In genomic region chr14:103185051-103186027, GRCh38 we compare ENCODE assay signal across 8 cellular contexts.
DNase-seq lines count a peak whose midpoint lies in the region; ATAC-seq and TF ChIP-seq lines count a peak whose summit lies in the region.

No MANE protein-coding gene starts in this region.

- H3K27me3 ChIP-seq in WERI-Rb-1 (ENCODE audit: insufficient read depth, low read depth, severe bottlenecking) = no peaks in the 10 kb centered on the region
- peaks cover 19% of the 10 kb centered on the region for H3K27me3 ChIP-seq in kidney epithelial cell (ENCODE audit: control insufficient read depth, insufficient read depth, low read length)

- H3K27ac ChIP-seq in WERI-Rb-1 = 0 out of 2 replicates have a peak overlapping the region, but pooled peaks have one; percentile 19

- peaks cover 12% of the 10 kb centered on the region for H3K9me3 ChIP-seq in WERI-Rb-1 (ENCODE audit: severe bottlenecking)

- no peak for ATAC-seq in HG03159 (IDR thresholded peaks at IDR 0.05; ENCODE audit: unreplicated experiment)

- H3K4me3 ChIP-seq in WERI-Rb-1 (ENCODE audit: low read depth, low read length) (no peak overlapping the region), kidney epithelial cell (ENCODE audit: low read depth, low read length) (no peak overlapping the region)

- peak; percentile 29 for DNase-seq in GM03348 (ENCODE audit: low spot score)
- peak; percentile 65 for DNase-seq in NAMALWA (ENCODE audit: low spot score)
- no peak for DNase-seq in WERI-Rb-1
- DNase-seq in kidney epithelial cell (ENCODE audit: low read depth) = no peak
- DNase-seq in NCI-H187 treated with DMSO at 0.1 percent for 48 hours (lab: John Stamatoyannopoulos, UW) = no peak
- DNase-seq in activated gamma-delta T cell (lab: John Stamatoyannopoulos, UW) = no peak
- DNase-seq in T-helper 9 cell = no peak

- TF ChIP-seq CTCF in WERI-Rb-1 (IDR thresholded peaks at IDR 0.05; ENCODE audit: low read depth, low read length) (no peak), kidney epithelial cell (IDR thresholded peaks at IDR 0.05; ENCODE audit: insufficient read depth, low read length, poor library complexity, severe bottlenecking) (peak; percentile 60)

- H3K36me3 ChIP-seq in WERI-Rb-1 (no peaks in the 10 kb centered on the region), kidney epithelial cell (ENCODE audit: control insufficient read depth, insufficient read depth, low read length) (no peaks in the 10 kb centered on the region)

Comparison
In these comparisons a context has a peak if more than half of its experiments do, and no peak if none do; other contexts are left out.
1. DNase-seq: peak in GM03348 (single experiment) and NAMALWA (single experiment); none in WERI-Rb-1 (single experiment), kidney epithelial cell (single experiment), NCI-H187 treated with DMSO at 0.1 percent for 48 hours (single experiment), activated gamma-delta T cell (single experiment) and T-helper 9 cell (single experiment).